17 cellular contexts compared by ENCODE assay signal in the genomic region with DNA sequence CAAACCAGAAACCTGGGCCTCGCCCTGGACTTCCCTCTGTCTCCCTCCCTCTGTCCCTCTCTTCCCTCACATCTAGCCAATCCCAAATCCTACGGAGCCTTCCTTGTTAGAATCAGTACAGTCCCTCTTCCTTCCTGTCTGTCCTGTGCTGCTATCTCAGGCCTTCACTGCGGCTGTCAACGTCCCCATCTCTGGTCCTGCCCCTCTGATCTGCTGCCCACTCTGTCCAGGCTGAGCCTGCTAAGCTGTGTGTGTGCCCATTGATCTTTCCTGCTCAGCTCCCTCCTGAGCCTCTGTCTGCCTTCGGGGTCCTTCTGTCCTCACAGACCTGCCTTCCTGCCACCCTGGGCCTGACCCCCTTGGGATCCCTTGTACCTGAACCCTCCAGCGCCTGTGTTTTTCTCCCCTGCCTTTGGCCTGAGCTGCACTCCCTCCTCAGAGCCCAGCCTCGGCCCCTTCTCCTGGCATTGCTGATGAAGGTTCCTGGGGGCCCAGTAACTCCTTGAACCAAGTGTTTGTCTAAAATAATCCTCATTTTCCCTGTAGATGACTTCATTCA.
"Had no signal": no experiment of that assay in that cellular context is flagged by ENCODE, and none has a peak within 500 bp of the region (broad histone marks: within the 10 kb centered on the region; RNA-seq: fewer than 3 reads in every experiment).

No MANE protein-coding gene starts in this region.

- H3K4me3 ChIP-seq: right atrium auricular region, skin epidermis, thyroid gland, uterus had no signal

- H3K27me3 ChIP-seq: brain microvascular endothelial cell, right atrium auricular region, thyroid gland, uterus had no signal

- H3K9me3 ChIP-seq: right atrium auricular region, thyroid gland, uterus had no signal

- ATAC-seq: WTC11 had no signal

- H3K4me1 ChIP-seq: right atrium auricular region, thyroid gland, uterus had no signal

- DNase-seq: activated CD4-positive, alpha-beta T cell treated with anti-CD3 and anti-CD28 coated beads, Interleukin-2, amount 10 ng/mL, durations not matched to agents 24 days and 14 days; amygdala; brain microvascular endothelial cell; cerebellar nuclear complex; dermis blood vessel endothelial cell; hippocampal formation; kidney glomerular epithelial cell; mesendoderm; stimulated activated CD4-positive, alpha-beta T cell treated with anti-CD3 and anti-CD28 coated beads, Interleukin-4, amount 100 ng/mL, for 4 hours; T1000; thyroid gland; uterus had no signal

- H3K4me3 Mint-ChIP-seq: activated CD4-positive, alpha-beta T cell treated with anti-CD3 and anti-CD28 coated beads, Interleukin-2, amount 10 ng/mL, durations not matched to agents 24 days and 14 days; activated naive CD4-positive, alpha-beta T cell treated with anti-CD3 and anti-CD28 coated beads for 36 hours; activated T-helper 1 cell treated with anti-CD3 and anti-CD28 coated beads, Interleukin-12 subunit alpha, Interleukin-12 subunit beta, Interleukin-2, Interleukin-4 antibody, amounts not matched to agents 30 ng/mL and 10 ng/mL and 1 ng/mL, durations not matched to agents 14 hours and 24 hours and 36 hours; WTC11 had no signal

- H3K27ac Mint-ChIP-seq: activated naive CD4-positive, alpha-beta T cell treated with anti-CD3 and anti-CD28 coated beads for 36 hours; activated T-helper 1 cell treated with anti-CD3 and anti-CD28 coated beads, Interleukin-12 subunit alpha, Interleukin-12 subunit beta, Interleukin-2, Interleukin-4 antibody, amounts not matched to agents 30 ng/mL and 10 ng/mL and 1 ng/mL, durations not matched to agents 14 hours and 24 hours and 36 hours; WTC11 had no signal

- H3K4me1 Mint-ChIP-seq: WTC11 had no signal

- H3K27ac ChIP-seq: brain microvascular endothelial cell, right atrium auricular region, skin epidermis, thyroid gland, uterus had no signal

- H3K36me3 ChIP-seq: brain microvascular endothelial cell, right atrium auricular region, thyroid gland, uterus had no signal
